Comparison of ENCODE assay signal across 8 cellular contexts in the genomic region with DNA sequence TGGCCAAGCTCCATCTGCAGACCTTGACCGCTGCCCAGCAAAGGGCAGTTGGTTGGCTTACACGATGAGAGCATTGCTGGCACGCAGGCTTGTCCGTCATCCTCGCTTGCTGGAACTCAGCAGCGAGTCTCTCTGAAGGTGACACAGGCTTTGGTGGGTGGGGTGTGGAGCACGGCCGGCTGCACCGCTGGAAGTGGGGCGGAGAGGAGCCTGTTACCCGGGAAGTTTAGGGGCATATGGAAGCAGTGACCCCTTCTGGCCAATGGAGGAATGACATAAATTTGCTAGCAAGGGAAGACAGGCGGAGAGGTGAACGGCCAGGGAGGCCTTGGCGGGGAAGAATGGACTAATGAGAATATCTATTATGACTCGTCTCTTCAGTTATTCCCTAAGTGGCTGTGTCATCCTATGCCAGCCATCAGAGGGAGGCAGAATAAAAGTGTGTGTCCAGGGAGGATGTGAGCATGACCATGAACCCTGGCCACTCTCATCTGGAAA.
DNase-seq lines count a peak whose midpoint lies in the region; ATAC-seq and TF ChIP-seq lines count a peak whose summit lies in the region.

No MANE protein-coding gene starts in this region.

- ATAC-seq in GM18502 (IDR thresholded peaks at IDR 0.05; ENCODE audit: poor library complexity, unreplicated experiment), result no peak

- no peak overlapping the region for H3K18ac ChIP-seq in mesenchymal stem cell (ENCODE audit: low read depth in 1 of 2, low read length in 2 of 2)

- H2AK5ac ChIP-seq in mesenchymal stem cell (ENCODE audit: low read length, severe bottlenecking), result no peak overlapping the region

- no peak overlapping the region for H3K4me2 ChIP-seq in mesenchymal stem cell (ENCODE audit: low read length, poor library complexity, severe bottlenecking)

- H2BK120ac ChIP-seq in mesenchymal stem cell (ENCODE audit: low read depth, low read length), result no peak overlapping the region

- peaks cover 8% of the 10 kb centered on the region for H3K9me3 ChIP-seq in mesenchymal stem cell (ENCODE audit: control insufficient read depth, low read length)

- no peak overlapping the region for H3K27ac ChIP-seq in dorsolateral prefrontal cortex
- H3K27ac ChIP-seq in mesenchymal stem cell (ENCODE audit: low read length, poor library complexity, severe bottlenecking), result no peak overlapping the region

- no peaks in the 10 kb centered on the region for H3K36me3 ChIP-seq in mesenchymal stem cell (ENCODE audit: control insufficient read depth in 1 of 2, insufficient read depth in 2 of 2, low read depth in 1 of 2, low read length in 2 of 2)

- no peak overlapping the region for H2AFZ ChIP-seq in mesenchymal stem cell (ENCODE audit: low read depth, low read length)

- H3K27me3 ChIP-seq in dorsolateral prefrontal cortex (peaks cover 0 to 25% (median 0%) of the 10 kb centered on the region in 45 donors), mesenchymal stem cell (ENCODE audit: control insufficient read depth in 1 of 2, insufficient read depth in 1 of 2, low read length in 2 of 2) (peaks cover 11 to 77% of the 10 kb centered on the region in 2 experiments)

- no peak overlapping the region for H3K4ac ChIP-seq in mesenchymal stem cell (ENCODE audit: low read depth in 1 of 2, low read length in 2 of 2)

- H2BK12ac ChIP-seq in mesenchymal stem cell (ENCODE audit: low read length in 2 of 2), result no peak overlapping the region

- peak; percentile 65 to 93 (median 81) for TF ChIP-seq CTCF in dorsolateral prefrontal cortex (IDR thresholded peaks at IDR 0.05 in 54 of 56, conservative IDR thresholded peaks at IDR 0.05 in 2 of 56; ENCODE audit: low read depth in 1 of 56, partially characterized antibody in 56 of 56)

- WGBS in mesenchymal stem cell, result 18% methylated on average over 15 of the region's 15 CpGs

- H3K79me1 ChIP-seq in mesenchymal stem cell (replicated peaks; ENCODE audit: low read length, poor library complexity, severe bottlenecking), result no peaks in the 10 kb centered on the region

- H2BK5ac ChIP-seq in mesenchymal stem cell (ENCODE audit: low read depth, low read length, poor library complexity, severe bottlenecking), result no peak overlapping the region

- DNase-seq in NOMO-1 treated with DMSO at 0.1 percent for 48 hours (lab: John Stamatoyannopoulos, UW; ENCODE audit: unreplicated experiment), result peak; percentile 29
- DNase-seq in NOMO-1 treated with dmso at 0.1 percent for 144 hours (lab: John Stamatoyannopoulos, UW; ENCODE audit: unreplicated experiment), result no peak
- peak; percentile 82 for DNase-seq in NCI-H345 (lab: John Stamatoyannopoulos, UW)
- peak; percentile 35 to 67 for DNase-seq in activated CD4-positive, alpha-beta T cell treated with anti-CD3 and anti-CD28 coated beads, Interleukin-2, amount 50 U/mL, for 24 hours (ENCODE audit: low read depth in 1 of 2, low spot score in 1 of 2)
- peak in 6 of 10 donors; percentile 38 to 59 (median 48) for DNase-seq in dorsolateral prefrontal cortex
- DNase-seq in mesenchymal stem cell, result peak; percentile 36
- DNase-seq in stimulated activated CD8-positive, alpha-beta memory T cell treated with anti-CD3 and anti-CD28 coated beads, Interleukin-4, amount 100 ng/mL, for 48 hours, result peak; percentile 82

- no peak overlapping the region for H3K14ac ChIP-seq in mesenchymal stem cell (ENCODE audit: low read length in 2 of 2)

- no peak overlapping the region for H4K91ac ChIP-seq in mesenchymal stem cell (ENCODE audit: low read length)

- no peak overlapping the region for H4K8ac ChIP-seq in mesenchymal stem cell (ENCODE audit: low read length)

- H3K9ac ChIP-seq in mesenchymal stem cell (ENCODE audit: low read length), result no peak overlapping the region

- no peak overlapping the region for H2BK15ac ChIP-seq in mesenchymal stem cell (ENCODE audit: low read depth, poor library complexity, severe bottlenecking)

- no peak overlapping the region for H3K23ac ChIP-seq in mesenchymal stem cell (ENCODE audit: low read length in 2 of 2)

- intact Hi-C loops in dorsolateral prefrontal cortex (cut with DNase I), result loop anchor here in 1 of 2 donors (2.0 to 5.0 kb wide), 3 partner anchors 65 to 278 kb away; a partner anchor contains a TSS

- H3K4me1 ChIP-seq in mesenchymal stem cell (ENCODE audit: control insufficient read depth, insufficient read depth, low read depth, low read length), result peaks cover 3% of the 10 kb centered on the region

- H3K4me3 ChIP-seq in dorsolateral prefrontal cortex, result peak overlapping the region in 1 of 59 donors; percentile 42
- H3K4me3 ChIP-seq in mesenchymal stem cell (ENCODE audit: insufficient read depth in 1 of 2, low read depth in 1 of 2, low read length in 2 of 2), result no peak overlapping the region
